ENCODE assay signal across 24 cellular contexts in the genomic region with DNA sequence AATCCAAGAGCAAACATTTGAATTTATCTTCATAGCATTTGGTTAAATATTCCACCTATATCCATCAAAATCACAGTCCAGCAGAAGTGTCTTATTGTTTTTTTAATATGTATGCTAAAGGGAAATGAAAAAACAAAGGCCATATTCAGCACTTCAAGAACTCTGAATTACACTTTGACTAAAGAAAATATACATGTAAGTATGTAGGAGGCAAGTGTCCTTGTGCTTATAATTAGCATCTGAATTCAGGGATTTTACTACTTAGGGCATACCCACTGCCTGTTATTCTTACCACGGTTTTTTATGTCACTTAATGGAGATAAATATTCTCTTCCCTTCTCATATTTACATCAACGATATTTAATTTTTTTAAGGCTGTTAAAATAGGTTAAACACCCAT.
DNase-seq lines count a peak whose midpoint lies in the region; ATAC-seq, FAIRE-seq and TF ChIP-seq lines count a peak whose summit lies in the region.
"Had no signal": no experiment of that assay in that cellular context is flagged by ENCODE, and none has a peak within 500 bp of the region (broad histone marks: within the 10 kb centered on the region; RNA-seq: fewer than 3 reads in every experiment).

No MANE protein-coding gene starts in this region.

- H3K4me3 Mint-ChIP-seq in GM23338 (peak overlapping the region; percentile 39; the same call in 2 of the 3 replicates), WTC11 (0 out of 2 replicates have a peak overlapping the region, but pooled peaks have one; percentile 7)
- H3K4me3 Mint-ChIP-seq in activated naive CD8-positive, alpha-beta T cell treated with anti-CD3 and anti-CD28 coated beads, Interleukin-2, amount 50 U/mL, for 24 hours, result no peak overlapping the region
- H3K4me3 Mint-ChIP-seq: CD14-positive monocyte; CD4-positive, alpha-beta T cell; CD8-positive, alpha-beta memory T cell; HFFc6 had no signal

- H4K20me1 ChIP-seq in GM23338 (replicated peaks; ENCODE audit: insufficient read depth), result no peaks in the 10 kb centered on the region

- no peaks in the 10 kb centered on the region for H3K9me2 ChIP-seq in GM23338 (ENCODE audit: insufficient read depth)

- no peaks in the 10 kb centered on the region for H3F3A ChIP-seq in GM23338 (replicated peaks; ENCODE audit: low read depth)

- H3K27me3 Mint-ChIP-seq in GM23338 (ENCODE audit: insufficient read depth, low read depth, poor library complexity) (peaks cover 1% of the 10 kb centered on the region), WTC11 (ENCODE audit: low read depth) (no peaks in the 10 kb centered on the region)
- no peaks in the 10 kb centered on the region for H3K27me3 Mint-ChIP-seq in activated naive CD8-positive, alpha-beta T cell treated with anti-CD3 and anti-CD28 coated beads, Interleukin-2, amount 50 U/mL, for 24 hours
- H3K27me3 Mint-ChIP-seq: CD4-positive, alpha-beta T cell had no signal

- TF ChIP-seq CTCF in GM23338 (conservative IDR thresholded peaks at IDR 0.05; ENCODE audit: low read depth in 2 of 2) (no peak), WTC11 (IDR thresholded peaks at IDR 0.05) (no peak)

- H3K79me2 ChIP-seq in GM23338 (replicated peaks; ENCODE audit: insufficient read depth), result no peaks in the 10 kb centered on the region

- no peak overlapping the region for H3K9ac ChIP-seq in HUES48 (ENCODE audit: low read depth, low read length)
- H3K9ac ChIP-seq: BLaER1 treated with 17β-estradiol and CSF1 and Interleukin-3, amounts not matched to agents 10 nM and 100 nM had no signal

- peak overlapping the region; percentile 42 for H3K4me2 ChIP-seq in GM23338
- H3K4me2 ChIP-seq: A549; BLaER1 treated with 17β-estradiol and CSF1 and Interleukin-3, amounts not matched to agents 10 nM and 100 nM had no signal

- H3K4me3 ChIP-seq in GM23338 (peak overlapping the region; percentile 2; the same call in 1 of the 2 replicates), HUES48 (ENCODE audit: low read depth, low read length) (peak overlapping the region; percentile 25; the same call in 1 of the 2 replicates)
- H3K4me3 ChIP-seq: A549; BLaER1 treated with 17β-estradiol and CSF1 and Interleukin-3, amounts not matched to agents 10 nM and 100 nM had no signal

- H3K9me3 Mint-ChIP-seq in GM23338 (no peaks in the 10 kb centered on the region), WTC11 (no peaks in the 10 kb centered on the region)
- no peaks in the 10 kb centered on the region for H3K9me3 Mint-ChIP-seq in activated naive CD8-positive, alpha-beta T cell treated with anti-CD3 and anti-CD28 coated beads, Interleukin-2, amount 50 U/mL, for 24 hours
- H3K9me3 Mint-ChIP-seq: CD14-positive monocyte; CD4-positive, alpha-beta T cell; CD8-positive, alpha-beta memory T cell; HFFc6 had no signal

- H3K4me1 Mint-ChIP-seq in GM23338 (peaks cover 47% of the 10 kb centered on the region), WTC11 (peaks cover 54% of the 10 kb centered on the region)
- H3K4me1 Mint-ChIP-seq in activated naive CD8-positive, alpha-beta T cell treated with anti-CD3 and anti-CD28 coated beads, Interleukin-2, amount 50 U/mL, for 24 hours, result peaks cover 11% of the 10 kb centered on the region

- ATAC-seq in GM23338 (no peak; the same call in 2 of the 3 replicates), WTC11 (peak; percentile 27; the same call in 1 of the 2 replicates), HG03196 (IDR thresholded peaks at IDR 0.05; ENCODE audit: unreplicated experiment) (no peak)
- no peak for ATAC-seq in activated naive CD8-positive, alpha-beta T cell treated with anti-CD3 and anti-CD28 coated beads, Interleukin-2, amount 50 U/mL, for 24 hours
- ATAC-seq: A549, HCT116 had no signal

- CTCF ChIA-PET in WTC11 (lab: Charles Lee), result interaction anchor here (1.0 kb wide), 1 partner anchor 20 kb away, joined by 4 read pairs; no protein-coding TSS in a partner anchor

- H3K27ac ChIP-seq in GM23338 (ENCODE audit: low read depth) (no peak overlapping the region), HUES48 (ENCODE audit: low read depth, low read length) (peak overlapping the region; percentile 53)
- H3K27ac ChIP-seq: A549; BLaER1 treated with 17β-estradiol and CSF1 and Interleukin-3, amounts not matched to agents 10 nM and 100 nM had no signal

- DNase-seq in GM23338 (ENCODE audit: low spot score) (peak; percentile 16), WTC11 (ENCODE audit: low spot score) (no peak), NK-92 (lab: John Stamatoyannopoulos, UW; ENCODE audit: unreplicated experiment) (no peak), germinal center (ENCODE audit: low spot score) (no peak)
- DNase-seq in activated naive CD8-positive, alpha-beta T cell treated with anti-CD3 and anti-CD28 coated beads, Interleukin-2, amount 50 U/mL, for 24 hours, result no peak
- DNase-seq: 8988T; ACHN; AML-193; BE2C; CD4-positive, alpha-beta T cell; CD8-positive, alpha-beta memory T cell; DMS 273 treated with DMSO at 0.1 percent for 48 hours; DND-41; H7; HFFc6 had no signal

- POLR2A ChIA-PET in WTC11 (lab: Charles Lee), result no interaction called here

- no peaks in the 10 kb centered on the region for H3K36me3 Mint-ChIP-seq in GM23338 (ENCODE audit: low read depth)
- H3K36me3 Mint-ChIP-seq in WTC11, result no peaks in the 10 kb centered on the region
- peaks cover 20% of the 10 kb centered on the region for H3K36me3 Mint-ChIP-seq in activated naive CD8-positive, alpha-beta T cell treated with anti-CD3 and anti-CD28 coated beads, Interleukin-2, amount 50 U/mL, for 24 hours (ENCODE audit: low read depth)

- peaks cover 52% of the 10 kb centered on the region for H3K4me1 ChIP-seq in GM23338 (ENCODE audit: insufficient read depth)
- peaks cover 59% of the 10 kb centered on the region for H3K4me1 ChIP-seq in HUES48 (ENCODE audit: control insufficient read depth, insufficient read depth, low read length)
- H3K4me1 ChIP-seq: BE2C had no signal

- H3K27ac Mint-ChIP-seq in GM23338, result peak overlapping the region; percentile 86
- no peak overlapping the region for H3K27ac Mint-ChIP-seq in WTC11
- no peak overlapping the region for H3K27ac Mint-ChIP-seq in activated naive CD8-positive, alpha-beta T cell treated with anti-CD3 and anti-CD28 coated beads, Interleukin-2, amount 50 U/mL, for 24 hours
- H3K27ac Mint-ChIP-seq: CD14-positive monocyte; CD4-positive, alpha-beta T cell; CD8-positive, alpha-beta memory T cell; HFFc6 had no signal

- H3K27me3 ChIP-seq in GM23338 (ENCODE audit: insufficient read depth) (no peaks in the 10 kb centered on the region), HUES48 (ENCODE audit: control insufficient read depth, insufficient read depth, low read length) (no peaks in the 10 kb centered on the region)
- H3K27me3 ChIP-seq: BE2C; BLaER1 treated with 17β-estradiol and CSF1 and Interleukin-3, amounts not matched to agents 10 nM and 100 nM had no signal

- H3K9me3 ChIP-seq in HUES48 (ENCODE audit: control insufficient read depth, insufficient read depth, low read length), result no peaks in the 10 kb centered on the region
- H3K9me3 ChIP-seq: A549, BE2C had no signal

- FAIRE-seq in islet of Langerhans (lab: Jason Lieb, UNC), result peak; percentile 9
- FAIRE-seq: GM12892, H1 had no signal

- H2AFZ ChIP-seq in GM23338, result no peak overlapping the region

- H3K36me3 ChIP-seq in GM23338 (ENCODE audit: insufficient read depth), result no peaks in the 10 kb centered on the region
- H3K36me3 ChIP-seq in HUES48 (ENCODE audit: control insufficient read depth, insufficient read depth, low read length), result no peaks in the 10 kb centered on the region
- H3K36me3 ChIP-seq: BE2C had no signal

TF ChIP-seq in GM23338, 12 proteins besides CTCF, POLR2A, EP300 and RAD21:
- TF ChIP-seq JUNB (IDR thresholded peaks at IDR 0.05; ENCODE audit: unreplicated experiment), result no peak
- peak; percentile 45; the same call in 1 of the 2 replicates for TF ChIP-seq NANOG (IDR thresholded peaks at IDR 0.05; ENCODE audit: borderline replicate concordance)

TF ChIP-seq in WTC11, 78 proteins besides CTCF, POLR2A, EP300 and RAD21 (continues in another document):
- TF ChIP-seq ERG (CRISPR knock-in tag; IDR thresholded peaks at IDR 0.05) (no peak), ESRRA (CRISPR knock-in tag; IDR thresholded peaks at IDR 0.05; ENCODE audit: borderline replicate concordance) (no peak), ELF4 (CRISPR knock-in tag; IDR thresholded peaks at IDR 0.05; ENCODE audit: low read depth) (no peak), E2F5 (CRISPR knock-in tag; IDR thresholded peaks at IDR 0.05) (no peak)
- TF ChIP-seq, protein P1, sequence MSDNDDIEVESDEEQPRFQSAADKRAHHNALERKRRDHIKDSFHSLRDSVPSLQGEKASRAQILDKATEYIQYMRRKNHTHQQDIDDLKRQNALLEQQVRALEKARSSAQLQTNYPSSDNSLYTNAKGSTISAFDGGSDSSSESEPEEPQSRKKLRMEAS (CRISPR knock-in tag; IDR thresholded peaks at IDR 0.05), result no peak
